ENCODE assay signal across 8 cellular contexts in genomic region chr11:1946812-1947480, GRCh38. TPM values are rescaled to one million over a fixed set of nuclear protein-coding genes. Genes with fewer than 3 reads are reported as not detected.
DNase-seq lines count a peak whose midpoint lies in the region; ATAC-seq, FAIRE-seq and TF ChIP-seq lines count a peak whose summit lies in the region.

Gene MRPL23, plus strand, starts transcription at chr11:1947332. Its CDS starts 31 bp downstream, at chr11:1947363.

- TF ChIP-seq CTCF in endothelial cell (IDR thresholded peaks at IDR 0.05; ENCODE audit: unreplicated experiment) (no peak), osteocyte (IDR thresholded peaks at IDR 0.05) (no peak)

- POLR2A ChIA-PET in CD8-positive, alpha-beta memory T cell (lab: Charles Lee) = interaction anchor here (1.0 kb wide), 2 partner anchors 65 to 93 kb away, joined by 3 to 5 read pairs; no protein-coding TSS in a partner anchor

- H3K27ac ChIP-seq in CD8-positive, alpha-beta memory T cell (ENCODE audit: low read depth, low read length) = no peak within 1 kb of the TSS

- ATAC-seq in HG03097 (IDR thresholded peaks at IDR 0.05; ENCODE audit: low FRiP score, unreplicated experiment) = no peak

- no peaks in the 10 kb centered on the region for H3K36me3 ChIP-seq in CD8-positive, alpha-beta memory T cell (ENCODE audit: insufficient read depth, low read length)

- CTCF ChIA-PET in CD8-positive, alpha-beta memory T cell (lab: Charles Lee) = interaction anchor here (1.0 to 2.0 kb wide), 8 partner anchors 54 to 205 kb away, joined by 3 to 8 read pairs (median 4); partner anchors contain the start of genes LSP1 and SYT8

- no peaks in the 10 kb centered on the region for H3K4me1 ChIP-seq in CD8-positive, alpha-beta memory T cell (ENCODE audit: insufficient read depth, low read length)

- no peaks in the 10 kb centered on the region for H3K9me3 Mint-ChIP-seq in CD8-positive, alpha-beta memory T cell
- H3K9me3 Mint-ChIP-seq in endothelial cell (ENCODE audit: unreplicated experiment) = no peaks in the 10 kb centered on the region
- no peaks in the 10 kb centered on the region for H3K9me3 Mint-ChIP-seq in osteocyte (ENCODE audit: unreplicated experiment)

- no peaks in the 10 kb centered on the region for H3K4me1 Mint-ChIP-seq in CD8-positive, alpha-beta memory T cell
- no peaks in the 10 kb centered on the region for H3K4me1 Mint-ChIP-seq in endothelial cell (ENCODE audit: unreplicated experiment)
- H3K4me1 Mint-ChIP-seq in osteocyte (ENCODE audit: unreplicated experiment) = peaks cover 6% of the 10 kb centered on the region

- H3K36me3 Mint-ChIP-seq in CD8-positive, alpha-beta memory T cell = no peaks in the 10 kb centered on the region
- H3K36me3 Mint-ChIP-seq in endothelial cell (ENCODE audit: low read depth, unreplicated experiment) (no peaks in the 10 kb centered on the region), osteocyte (ENCODE audit: unreplicated experiment) (no peaks in the 10 kb centered on the region)

- no peak within 1 kb of the TSS for H3K4me3 Mint-ChIP-seq in CD8-positive, alpha-beta memory T cell
- H3K4me3 Mint-ChIP-seq in endothelial cell (ENCODE audit: unreplicated experiment) (no peak within 1 kb of the TSS), osteocyte (ENCODE audit: unreplicated experiment) (no peak within 1 kb of the TSS)

- H3K27ac Mint-ChIP-seq in CD8-positive, alpha-beta memory T cell = no peak within 1 kb of the TSS
- H3K27ac Mint-ChIP-seq in endothelial cell (ENCODE audit: unreplicated experiment) (no peak within 1 kb of the TSS), osteocyte (ENCODE audit: unreplicated experiment) (no peak within 1 kb of the TSS)

- FAIRE-seq in H54 (lab: Jason Lieb, UNC) = no peak

- no peaks in the 10 kb centered on the region for H3K27me3 Mint-ChIP-seq in CD8-positive, alpha-beta memory T cell
- H3K27me3 Mint-ChIP-seq in endothelial cell (ENCODE audit: unreplicated experiment) (peaks cover 7% of the 10 kb centered on the region), osteocyte (ENCODE audit: unreplicated experiment) (no peaks in the 10 kb centered on the region)

- peak in 2 of 5 donors; percentile 18 to 49 for DNase-seq in CD8-positive, alpha-beta memory T cell
- DNase-seq in LHCN-M2 (ENCODE audit: low read depth) = no peak
- DNase-seq in endothelial cell (ENCODE audit: low spot score) = no peak
- no peak for DNase-seq in osteocyte (ENCODE audit: extremely low spot score, unreplicated experiment)
- DNase-seq in H54 (ENCODE audit: insufficient read length, low spot score) = no peak
- DNase-seq in RPMI8226 = no peak
- no peak for DNase-seq in HUDEP-2 (lab: John Stamatoyannopoulos, UW; ENCODE audit: unreplicated experiment in 76 of 76)

- no peak within 1 kb of the TSS for H3K4me3 ChIP-seq in CD8-positive, alpha-beta memory T cell (ENCODE audit: low read length)

- no peak for TF ChIP-seq POLR2A in H54 (IDR thresholded peaks at IDR 0.05; ENCODE audit: low read depth, low read length)

- no peaks in the 10 kb centered on the region for H3K9me3 ChIP-seq in CD8-positive, alpha-beta memory T cell (ENCODE audit: low read length)

- H3K27me3 ChIP-seq in CD8-positive, alpha-beta memory T cell (ENCODE audit: insufficient read depth, low read length, poor library complexity, severe bottlenecking) = no peaks in the 10 kb centered on the region

RNA-seq across cellular contexts. Expression of gene MRPL23, which starts in this region (rescaled TPM):
- total RNA-seq in CD8-positive, alpha-beta memory T cell = 100 to 1,000 TPM; 127 to 129 TPM
- 9.3 TPM for polyA plus RNA-seq in CD8-positive, alpha-beta memory T cell
- total RNA-seq in LHCN-M2 (2014; rRNA removed) (191 and 219 TPM in 2 replicates), endothelial cell (ENCODE audit: unreplicated experiment) (29.2 TPM), osteocyte (28.0 and 29.2 TPM in 2 replicates)
- polyA plus RNA-seq in LHCN-M2 (2012) = 171 TPM
